ENCODE assay signal across 8 cellular contexts in genomic region chr1:36385410-36386261, GRCh38. TPM values are rescaled to one million over a fixed set of nuclear protein-coding genes. Genes with fewer than 3 reads are reported as not detected.
DNase-seq lines count a peak whose midpoint lies in the region; FAIRE-seq and TF ChIP-seq lines count a peak whose summit lies in the region.

Gene STK40 (minus strand): TSS chr1:36385924. CDS start chr1:36361332, 24,592 bp downstream.

- peak within 1 kb of the TSS; percentile 94 for H3K18ac ChIP-seq in neuronal stem cell (ENCODE audit: low read length)

- H3K27me3 ChIP-seq in neuronal stem cell (ENCODE audit: control insufficient read depth in 3 of 3, insufficient read depth in 3 of 3, low read depth in 1 of 3, low read length in 3 of 3) = no peaks in the 10 kb centered on the region

- peak within 1 kb of the TSS; percentile 85 to 93 for H3K4me3 ChIP-seq in neuronal stem cell (ENCODE audit: low read length in 2 of 2)

- H3K27ac ChIP-seq in neuronal stem cell (replicated peaks; ENCODE audit: low read length) = peak within 1 kb of the TSS; percentile 86

- H4K91ac ChIP-seq in neuronal stem cell (ENCODE audit: low read depth, low read length, poor library complexity) = peak within 1 kb of the TSS; percentile 24

- peak within 1 kb of the TSS; percentile 99 for H3K27ac Mint-ChIP-seq in activated naive CD4-positive, alpha-beta T cell treated with anti-CD3 and anti-CD28 coated beads for 36 hours

- H2BK15ac ChIP-seq in neuronal stem cell (ENCODE audit: low read length) = no peak within 1 kb of the TSS

- H3K27me3 Mint-ChIP-seq in activated naive CD4-positive, alpha-beta T cell treated with anti-CD3 and anti-CD28 coated beads for 36 hours (ENCODE audit: low read depth) = no peaks in the 10 kb centered on the region

- CTCF ChIA-PET in HEK293T (lab: Yijun Ruan, JAX) = no interaction called here
- CTCF ChIA-PET in activated naive CD4-positive, alpha-beta T cell treated with anti-CD3 and anti-CD28 coated beads for 36 hours (lab: Charles Lee) = interaction anchor here (0.5 to 2.0 kb wide), 12 partner anchors 10 to 1607 kb away, joined by 3 to 22 read pairs (median 4); partner anchors contain the start of gene LSM10

- H3K23ac ChIP-seq in neuronal stem cell (ENCODE audit: low read depth, low read length, poor library complexity) = peak within 1 kb of the TSS; percentile 32

- H3K14ac ChIP-seq in neuronal stem cell (ENCODE audit: low read length) = peak within 1 kb of the TSS; percentile 87

- no peak for TF ChIP-seq CTCF in subcutaneous adipose tissue (IDR thresholded peaks at IDR 0.05; ENCODE audit: low read depth)

- no peak within 1 kb of the TSS for H3K4ac ChIP-seq in neuronal stem cell (ENCODE audit: low read length)

- H2AK5ac ChIP-seq in neuronal stem cell (ENCODE audit: low read depth, low read length) = no peak within 1 kb of the TSS

- peak; percentile 96 for DNase-seq in HEK293T (ENCODE audit: extremely low spot score)
- peak; percentile 97 for DNase-seq in MV-4-11 (lab: John Stamatoyannopoulos, UW)
- DNase-seq in SK-N-DZ (ENCODE audit: low spot score) = peak; percentile 98
- peak; percentile 99 for DNase-seq in activated naive CD4-positive, alpha-beta T cell treated with anti-CD3 and anti-CD28 coated beads for 36 hours
- DNase-seq in frontal cortex (ENCODE audit: low spot score in 2 of 2) = peak; percentile 93 to 95
- DNase-seq in neuronal stem cell (ENCODE audit: low spot score) = peak; percentile 98

- peak within 1 kb of the TSS; percentile 83 for H2BK5ac ChIP-seq in neuronal stem cell (ENCODE audit: low read length)

- H2AFZ ChIP-seq in neuronal stem cell (ENCODE audit: low read length) = peak within 1 kb of the TSS; percentile 95

- no peak within 1 kb of the TSS for H2BK120ac ChIP-seq in neuronal stem cell (ENCODE audit: low read depth, low read length)

- no peaks in the 10 kb centered on the region for H3K79me1 ChIP-seq in neuronal stem cell (ENCODE audit: low read depth, low read length)

- no peaks in the 10 kb centered on the region for H3K9me3 Mint-ChIP-seq in activated naive CD4-positive, alpha-beta T cell treated with anti-CD3 and anti-CD28 coated beads for 36 hours

- H3K4me1 ChIP-seq in neuronal stem cell (ENCODE audit: control insufficient read depth in 2 of 2, insufficient read depth in 1 of 2, low read depth in 1 of 2, low read length in 2 of 2) = peaks cover 19 to 21% of the 10 kb centered on the region in 2 donors

- POLR2A ChIA-PET in HEK293T (lab: Yijun Ruan, JAX) = interaction anchor here (0.7 to 3.9 kb wide), 20 partner anchors 11 to 237 kb away, joined by 3 to 147 read pairs (median 4); partner anchors contain the start of genes LSM10, MRPS15, OSCP1 and SH3D21

- H3K4me3 Mint-ChIP-seq in activated naive CD4-positive, alpha-beta T cell treated with anti-CD3 and anti-CD28 coated beads for 36 hours = peak within 1 kb of the TSS; percentile 92

- intact Hi-C loops in activated naive CD4-positive, alpha-beta T cell treated with anti-CD3 and anti-CD28 coated beads for 36 hours (cut with micrococcal nuclease) = loop anchor here (1.0 to 5.0 kb wide), 13 partner anchors 12 to 1092 kb away; partner anchors contain the start of genes AGO3, LSM10, THRAP3 and TRAPPC3

- FAIRE-seq in G401.6 (lab: Jason Lieb, UNC) (peak; percentile 96), frontal cortex (lab: Jason Lieb, UNC) (peak; percentile 34)

- peaks cover 8 to 23% of the 10 kb centered on the region in 2 donors for H3K36me3 ChIP-seq in neuronal stem cell (replicated peaks in 1 of 2; ENCODE audit: control insufficient read depth in 2 of 2, insufficient read depth in 2 of 2, low read length in 2 of 2)

- H3K36me3 Mint-ChIP-seq in activated naive CD4-positive, alpha-beta T cell treated with anti-CD3 and anti-CD28 coated beads for 36 hours (ENCODE audit: low read depth) = peaks cover 2% of the 10 kb centered on the region

- H3K4me1 Mint-ChIP-seq in activated naive CD4-positive, alpha-beta T cell treated with anti-CD3 and anti-CD28 coated beads for 36 hours (ENCODE audit: low read depth) = peaks cover 55% of the 10 kb centered on the region

- peak within 1 kb of the TSS; percentile 67 for H3K9ac ChIP-seq in neuronal stem cell (ENCODE audit: low read depth, low read length, poor library complexity)

- no peaks in the 10 kb centered on the region for H3K9me3 ChIP-seq in neuronal stem cell (replicated peaks in 1 of 2; ENCODE audit: control insufficient read depth in 2 of 2, insufficient read depth in 1 of 2, low read depth in 1 of 2, low read length in 2 of 2)

- WGBS in neuronal stem cell (ENCODE audit: extremely low coverage in 2 of 2, insufficient read length in 2 of 2, insufficient replicate concordance in 1 of 2), 2 donors = no CpG with 5 or more reads among the region's 82 CpGs

- no peak within 1 kb of the TSS for H2BK12ac ChIP-seq in neuronal stem cell (ENCODE audit: low read length)

- no peak within 1 kb of the TSS for H4K8ac ChIP-seq in neuronal stem cell (ENCODE audit: low read depth, low read length)

- peak within 1 kb of the TSS; percentile 97 for H3K4me2 ChIP-seq in neuronal stem cell (ENCODE audit: insufficient read depth, low read length, poor library complexity, severe bottlenecking)

TF ChIP-seq in HEK293T, 16 proteins besides CTCF, POLR2A, EP300 and RAD21:
- TF ChIP-seq PKNOX1 (IDR thresholded peaks at IDR 0.05) = peak; percentile 82
- no peak for TF ChIP-seq L3MBTL2 (conservative IDR thresholded peaks at IDR 0.05)

RNA-seq across cellular contexts. Expression of gene STK40, which starts in this region (rescaled TPM):
- polyA plus RNA-seq in SK-N-DZ (2014; cell fraction: cytosol; rRNA removed) = 10.9 and 14.0 TPM in 2 replicates
- 7.0 and 8.6 TPM in 2 replicates for polyA plus RNA-seq in SK-N-DZ (2014; cell fraction: nucleus; rRNA removed)
- total RNA-seq in activated naive CD4-positive, alpha-beta T cell treated with anti-CD3 and anti-CD28 coated beads for 36 hours = 10 to 100 TPM; 39.6 to 40.6 TPM
- total RNA-seq in frontal cortex (10.6 TPM), subcutaneous adipose tissue (10 to 100 TPM; 19.7 to 40.7 (median 26.8) TPM)
- polyA plus RNA-seq in neuronal stem cell (2013, experiment 1 of 2) = 49.4 TPM
- 50.2 TPM for polyA plus RNA-seq in neuronal stem cell (2013, experiment 2 of 2)

Comparison
In these comparisons a context has a peak if more than half of its experiments do, and no peak if none do; other contexts are left out.
1. Peak in every context shown above with its lines: DNase-seq, H3K4me3 ChIP-seq and H3K27ac ChIP-seq.